In the genomic region with DNA sequence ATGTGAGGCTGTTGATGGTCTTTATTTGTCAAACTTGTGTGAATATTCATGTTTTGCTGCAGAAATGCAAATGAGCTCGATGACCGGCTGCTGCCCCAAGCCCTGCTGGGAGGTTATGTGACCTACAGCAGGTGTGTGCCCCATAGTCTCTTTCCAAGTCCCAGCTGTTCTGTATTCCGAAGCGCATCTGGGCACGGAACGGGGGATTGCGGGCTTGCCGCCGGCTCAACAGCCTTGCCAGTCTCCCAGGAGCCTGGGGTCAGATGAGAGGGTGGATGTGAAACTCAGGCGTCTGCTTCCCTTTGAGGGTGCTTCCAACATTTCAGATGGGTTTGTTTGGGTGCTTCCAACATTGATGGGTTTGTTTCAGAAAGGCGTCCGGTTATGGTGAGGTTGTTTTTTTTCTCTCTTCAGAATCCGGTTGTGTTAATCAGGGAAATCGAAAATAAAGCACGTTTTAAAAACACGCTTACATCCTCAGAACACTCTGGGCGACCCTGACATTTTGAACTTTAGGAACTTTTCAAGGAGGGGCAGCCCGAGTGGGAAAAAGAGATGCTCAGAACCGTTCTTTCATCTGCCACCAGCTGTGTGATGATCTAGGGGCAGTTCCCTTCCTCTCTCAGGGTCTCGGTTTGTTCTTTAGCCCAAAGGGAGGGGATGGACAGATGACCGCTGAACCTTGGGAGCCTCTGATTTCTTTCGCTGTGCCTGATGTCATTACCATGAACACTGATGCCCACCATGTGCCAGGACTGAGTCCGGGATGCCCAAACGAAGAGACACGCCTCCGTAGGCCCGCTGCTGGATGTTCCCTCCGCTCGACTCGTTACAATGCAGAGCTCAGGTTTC, we compare ENCODE assay signal across 8 cellular contexts. TPM values are rescaled to one million over a fixed set of nuclear protein-coding genes. Genes with fewer than 3 reads are reported as not detected.
DNase-seq lines count a peak whose midpoint lies in the region; ATAC-seq lines count a peak whose summit lies in the region.

No MANE protein-coding gene starts in this region.

- H3K27ac ChIP-seq in subcutaneous abdominal adipose tissue (ENCODE audit: low read depth, low read length): no peak overlapping the region

- peak overlapping the region; percentile 40 for H3K27ac Mint-ChIP-seq in activated CD8-positive, alpha-beta memory T cell treated with anti-CD3 and anti-CD28 coated beads, Interleukin-2, amount 10 ng/mL, durations not matched to agents 7 days and 5 days
- peak overlapping the region; percentile 15 for H3K27ac Mint-ChIP-seq in activated CD4-positive, alpha-beta memory T cell treated with anti-CD3 and anti-CD28 coated beads, Interleukin-2, amount 10 ng/mL, durations not matched to agents 7 days and 5 days

- peaks cover 0 to 58% (median 52%) of the 10 kb centered on the region in 5 donors for H3K4me1 ChIP-seq in subcutaneous abdominal adipose tissue (ENCODE audit: control insufficient read depth in 5 of 5, insufficient read depth in 5 of 5, low read length in 5 of 5)

- H3K4me3 ChIP-seq in iPS-18c (ENCODE audit: insufficient read depth, low read depth, low read length): peak overlapping the region; percentile 0; the same call in 1 of the 2 replicates
- peak overlapping the region; percentile 53 to 78 (median 61) for H3K4me3 ChIP-seq in subcutaneous abdominal adipose tissue (ENCODE audit: low read depth in 1 of 5, low read length in 5 of 5)

- POLR2A ChIA-PET in activated CD4-positive, alpha-beta memory T cell treated with anti-CD3 and anti-CD28 coated beads, Interleukin-2, amount 10 ng/mL, durations not matched to agents 7 days and 5 days (lab: Charles Lee): interaction anchor here (0.6 to 7.8 kb wide), 15 partner anchors 14 to 313 kb away, joined by 3 to 153 read pairs (median 3); partner anchors contain the start of genes AMZ2 and WIPI1

- CTCF ChIA-PET in activated CD8-positive, alpha-beta memory T cell treated with anti-CD3 and anti-CD28 coated beads, Interleukin-2, amount 10 ng/mL, durations not matched to agents 7 days and 5 days (lab: Charles Lee): interaction anchor here (0.7 to 14.7 kb wide), 30 partner anchors 13 to 265 kb away, joined by 3 to 278 read pairs (median 4); partner anchors contain the start of genes AMZ2 and WIPI1
- CTCF ChIA-PET in activated CD4-positive, alpha-beta memory T cell treated with anti-CD3 and anti-CD28 coated beads, Interleukin-2, amount 10 ng/mL, durations not matched to agents 7 days and 5 days (lab: Charles Lee): interaction anchor here (0.6 to 4.7 kb wide), 26 partner anchors 12 to 298 kb away, joined by 3 to 105 read pairs (median 5); partner anchors contain the start of gene AMZ2

- peaks cover 26 to 49% (median 47%) of the 10 kb centered on the region in 5 donors for H3K27me3 ChIP-seq in subcutaneous abdominal adipose tissue (ENCODE audit: control insufficient read depth in 5 of 5, insufficient read depth in 4 of 5, low read length in 5 of 5)

- H3K36me3 Mint-ChIP-seq in activated CD8-positive, alpha-beta memory T cell treated with anti-CD3 and anti-CD28 coated beads, Interleukin-2, amount 10 ng/mL, durations not matched to agents 7 days and 5 days: no peaks in the 10 kb centered on the region
- H3K36me3 Mint-ChIP-seq in activated CD4-positive, alpha-beta memory T cell treated with anti-CD3 and anti-CD28 coated beads, Interleukin-2, amount 10 ng/mL, durations not matched to agents 7 days and 5 days (ENCODE audit: low read depth): no peaks in the 10 kb centered on the region

- no peaks in the 10 kb centered on the region for H3K36me3 ChIP-seq in subcutaneous abdominal adipose tissue (ENCODE audit: control insufficient read depth in 5 of 5, insufficient read depth in 5 of 5, low read length in 5 of 5)

- H3K4me3 Mint-ChIP-seq in activated CD8-positive, alpha-beta memory T cell treated with anti-CD3 and anti-CD28 coated beads, Interleukin-2, amount 10 ng/mL, durations not matched to agents 7 days and 5 days: peak overlapping the region; percentile 68
- H3K4me3 Mint-ChIP-seq in activated CD4-positive, alpha-beta memory T cell treated with anti-CD3 and anti-CD28 coated beads, Interleukin-2, amount 10 ng/mL, durations not matched to agents 7 days and 5 days: peak overlapping the region; percentile 70

- peak; percentile 49 for DNase-seq in activated CD8-positive, alpha-beta memory T cell treated with anti-CD3 and anti-CD28 coated beads, Interleukin-2, amount 10 ng/mL, durations not matched to agents 7 days and 5 days
- DNase-seq in activated CD8-positive, alpha-beta memory T cell treated with anti-CD3 and anti-CD28 coated beads, Interleukin-2, amount 50 U/mL, for 48 hours: no peak
- DNase-seq in activated CD4-positive, alpha-beta memory T cell treated with anti-CD3 and anti-CD28 coated beads, Interleukin-2, amount 10 ng/mL, durations not matched to agents 7 days and 5 days: no peak
- no peak for DNase-seq in midbrain (lab: John Stamatoyannopoulos, UW)
- DNase-seq in activated effector memory CD4-positive, alpha-beta T cell treated with Interleukin-2 at 50 U/mL for 16 hours: no peak
- DNase-seq in NCI-H1436 (lab: John Stamatoyannopoulos, UW): no peak

- peaks cover 43% of the 10 kb centered on the region for H3K27me3 Mint-ChIP-seq in activated CD8-positive, alpha-beta memory T cell treated with anti-CD3 and anti-CD28 coated beads, Interleukin-2, amount 10 ng/mL, durations not matched to agents 7 days and 5 days
- H3K27me3 Mint-ChIP-seq in activated CD4-positive, alpha-beta memory T cell treated with anti-CD3 and anti-CD28 coated beads, Interleukin-2, amount 10 ng/mL, durations not matched to agents 7 days and 5 days: peaks cover 39% of the 10 kb centered on the region

- peak overlapping the region in 1 of 5 donors; percentile 52 for H3K9ac ChIP-seq in subcutaneous abdominal adipose tissue (ENCODE audit: low read length in 5 of 5)

- ATAC-seq in activated CD8-positive, alpha-beta memory T cell treated with anti-CD3 and anti-CD28 coated beads, Interleukin-2, amount 10 ng/mL, durations not matched to agents 7 days and 5 days: no peak

- peaks cover 4% of the 10 kb centered on the region for H3K9me3 ChIP-seq in iPS-18c (ENCODE audit: control insufficient read depth, insufficient read depth, low read length)
- H3K9me3 ChIP-seq in subcutaneous abdominal adipose tissue (ENCODE audit: control insufficient read depth in 5 of 5, low read length in 5 of 5): no peaks in the 10 kb centered on the region

- peaks cover 32% of the 10 kb centered on the region for H3K4me1 Mint-ChIP-seq in activated CD8-positive, alpha-beta memory T cell treated with anti-CD3 and anti-CD28 coated beads, Interleukin-2, amount 10 ng/mL, durations not matched to agents 7 days and 5 days
- H3K4me1 Mint-ChIP-seq in activated CD4-positive, alpha-beta memory T cell treated with anti-CD3 and anti-CD28 coated beads, Interleukin-2, amount 10 ng/mL, durations not matched to agents 7 days and 5 days: peaks cover 50% of the 10 kb centered on the region

- no peaks in the 10 kb centered on the region for H3K9me3 Mint-ChIP-seq in activated CD8-positive, alpha-beta memory T cell treated with anti-CD3 and anti-CD28 coated beads, Interleukin-2, amount 10 ng/mL, durations not matched to agents 7 days and 5 days (ENCODE audit: low read depth)
- no peaks in the 10 kb centered on the region for H3K9me3 Mint-ChIP-seq in activated CD4-positive, alpha-beta memory T cell treated with anti-CD3 and anti-CD28 coated beads, Interleukin-2, amount 10 ng/mL, durations not matched to agents 7 days and 5 days

RNA-seq across cellular contexts. Expression of gene AMZ2, which starts 47.8 kb away (rescaled TPM):
- 100 to 1,000 TPM; 106 to 107 TPM for total RNA-seq in activated CD8-positive, alpha-beta memory T cell treated with anti-CD3 and anti-CD28 coated beads, Interleukin-2, amount 10 ng/mL, durations not matched to agents 7 days and 5 days
- 100 to 1,000 TPM; 106 to 121 TPM for total RNA-seq in activated CD4-positive, alpha-beta memory T cell treated with anti-CD3 and anti-CD28 coated beads, Interleukin-2, amount 10 ng/mL, durations not matched to agents 7 days and 5 days
